In genomic region chr1:220689696-220690095, GRCh38 we compare ENCODE assay signal across 10 cellular contexts. TPM values are rescaled to one million over a fixed set of nuclear protein-coding genes. Genes with fewer than 3 reads are reported as not detected.
DNase-seq lines count a peak whose midpoint lies in the region; ATAC-seq, FAIRE-seq and TF ChIP-seq lines count a peak whose summit lies in the region.
"Had no signal": no experiment of that assay in that cellular context is flagged by ENCODE, and none has a peak within 500 bp of the region (broad histone marks: within the 10 kb centered on the region; RNA-seq: fewer than 3 reads in every experiment).

No MANE protein-coding gene starts in this region.

- no peaks in the 10 kb centered on the region for H3K36me3 ChIP-seq in HUES6 (ENCODE audit: control insufficient read depth, insufficient read depth, low read length)
- H3K36me3 ChIP-seq in duodenal mucosa (ENCODE audit: control insufficient read depth in 1 of 2, insufficient read depth in 2 of 2, low read length in 2 of 2) = peaks cover 0 to 4% of the 10 kb centered on the region in 2 donors

- peaks cover 6 to 9% of the 10 kb centered on the region in 2 donors for H3K4me1 Mint-ChIP-seq in natural killer cell

- intact Hi-C loops in natural killer cell (cut with micrococcal nuclease) = loop anchor here (1.0 kb wide), 1 partner anchor 44 kb away; no protein-coding TSS in a partner anchor

- H3K27me3 Mint-ChIP-seq in natural killer cell (ENCODE audit: low read depth in 2 of 2) = peaks cover 11 to 22% of the 10 kb centered on the region in 2 donors

- no peak for TF ChIP-seq CTCF in AG04449 (IDR thresholded peaks at IDR 0.05; ENCODE audit: insufficient read depth, low read length, missing control alignments)
- no peak for TF ChIP-seq CTCF in natural killer cell (IDR thresholded peaks at IDR 0.05)

- H3K4me3 Mint-ChIP-seq in natural killer cell = peak overlapping the region; percentile 80

- H3K9ac ChIP-seq in HUES6 (ENCODE audit: low read length) = no peak overlapping the region
- H3K9ac ChIP-seq in duodenal mucosa (ENCODE audit: low read depth in 1 of 2, low read length in 2 of 2) = peak overlapping the region; percentile 14 to 44

- H3K27ac ChIP-seq in HUES6 (ENCODE audit: low read depth, low read length) (no peak overlapping the region), duodenal mucosa (ENCODE audit: low read depth, low read length) (no peak overlapping the region)
- H3K27ac ChIP-seq: RWPE1 had no signal

- CTCF ChIA-PET in AG04449 (lab: Yijun Ruan, JAX) = interaction anchor here (0.6 to 1.3 kb wide), 5 partner anchors 10 to 460 kb away, joined by 3 to 8 read pairs (median 4); no protein-coding TSS in a partner anchor

- H3K27me3 ChIP-seq in HUES6 (ENCODE audit: control insufficient read depth, insufficient read depth, low read length) = peaks cover 42% of the 10 kb centered on the region
- H3K27me3 ChIP-seq in duodenal mucosa (ENCODE audit: control insufficient read depth in 1 of 2, insufficient read depth in 2 of 2, low read length in 2 of 2) = no peaks in the 10 kb centered on the region

- peak overlapping the region; percentile 59 for H3K4me3 ChIP-seq in AG04449 (ENCODE audit: low read depth, low read length)
- peak overlapping the region; percentile 78 for H3K4me3 ChIP-seq in HUES6 (ENCODE audit: low read depth, low read length)
- peak overlapping the region; percentile 83 to 87 for H3K4me3 ChIP-seq in duodenal mucosa (ENCODE audit: low read depth in 1 of 2, low read length in 2 of 2)

- TF ChIP-seq POLR2A in GM12892 (IDR thresholded peaks at IDR 0.05; ENCODE audit: low read depth, low read length) = no peak

- no peaks in the 10 kb centered on the region for H3K9me3 Mint-ChIP-seq in natural killer cell

- no peak for DNase-seq in AG04449 (ENCODE audit: low read depth, low spot score)
- DNase-seq in natural killer cell = no peak
- no peak for DNase-seq in HuH-7.5 (ENCODE audit: low spot score)
- DNase-seq in GM12892 (ENCODE audit: insufficient read length) = no peak

- ATAC-seq in natural killer cell (no peak), HG02973 (IDR thresholded peaks at IDR 0.05; ENCODE audit: unreplicated experiment) (no peak), GM21390 (IDR thresholded peaks at IDR 0.05; ENCODE audit: unreplicated experiment) (no peak)

- H3K9me3 ChIP-seq in HUES6 (ENCODE audit: control insufficient read depth, insufficient read depth, low read depth, low read length) (no peaks in the 10 kb centered on the region), duodenal mucosa (ENCODE audit: control insufficient read depth in 1 of 2, low read length in 2 of 2) (no peaks in the 10 kb centered on the region)

- H3K27ac Mint-ChIP-seq in natural killer cell = peak overlapping the region in 1 of 2 donors; percentile 70

- FAIRE-seq in GM12892 (lab: Jason Lieb, UNC) = no peak
- FAIRE-seq: G401.6 had no signal

- H3K36me3 Mint-ChIP-seq in natural killer cell = no peaks in the 10 kb centered on the region

- H3K4me1 ChIP-seq in HUES6 (ENCODE audit: control insufficient read depth, insufficient read depth, low read length) (no peaks in the 10 kb centered on the region; the same call in 1 of the 2 replicates), duodenal mucosa (ENCODE audit: control insufficient read depth in 1 of 2, insufficient read depth in 2 of 2, low read length in 2 of 2) (peaks cover 7 to 12% of the 10 kb centered on the region in 2 donors)

- POLR2A ChIA-PET in AG04449 (lab: Yijun Ruan, JAX) = no interaction called here

RNA-seq across cellular contexts. Expression of gene C1orf115, which starts 0.5 kb away (rescaled TPM):
- total RNA-seq in natural killer cell = 1 to 10 TPM in 1 of 3 donors, under 1 TPM in 2; 0.33 to 1.3 (median 0.75) TPM
- polyA plus RNA-seq in GM12892 (2012; ENCODE audit: missing spikeins) = 7.6 TPM

RNA-seq across cellular contexts. Expression of gene MTARC2, which starts 58.4 kb away (rescaled TPM):
- total RNA-seq in natural killer cell = 1 to 10 TPM in 1 of 3 donors, under 1 TPM in 2; 0.33 to 1.7 (median 0.45) TPM
- 25.9 TPM for polyA plus RNA-seq in GM12892 (2012; ENCODE audit: missing spikeins)
